Comparison of ENCODE assay signal across 9 cellular contexts in the genomic region with DNA sequence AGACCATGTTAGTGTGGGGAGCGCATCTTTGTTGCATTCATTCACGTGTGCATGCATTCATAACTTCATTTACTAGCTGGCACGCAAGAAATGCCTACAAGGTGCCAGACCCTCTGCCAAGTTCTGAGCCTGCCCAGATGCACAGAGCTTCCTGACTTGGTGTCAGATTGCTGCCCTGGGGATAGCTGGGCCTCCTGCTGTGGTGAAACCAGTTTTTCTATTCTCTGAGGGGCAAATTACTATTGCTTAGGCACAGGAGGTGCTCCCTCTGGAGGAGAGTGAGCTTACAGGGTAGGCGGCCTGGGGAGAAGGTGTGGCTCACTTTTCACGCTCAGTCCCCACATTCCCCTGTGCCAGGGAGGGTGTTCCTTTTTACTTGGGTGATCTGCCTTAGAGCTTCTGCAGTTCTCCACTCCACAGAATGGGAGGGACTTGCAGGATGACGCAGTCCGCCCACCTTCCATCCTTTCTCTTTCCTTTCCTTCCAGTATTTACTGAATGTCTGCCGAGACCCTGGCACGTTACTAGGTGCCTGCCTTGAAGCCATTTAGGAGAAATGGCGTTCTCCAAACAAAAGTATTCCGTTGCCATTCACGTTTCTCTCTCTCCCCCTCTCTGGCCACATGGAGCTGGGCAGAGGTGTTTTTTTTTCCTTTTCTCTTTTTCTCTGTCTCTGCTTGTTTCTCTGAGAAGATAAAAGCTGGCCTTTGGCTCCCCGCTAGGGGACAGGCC. TPM values are rescaled to one million over a fixed set of nuclear protein-coding genes. Genes with fewer than 3 reads are reported as not detected.
DNase-seq lines count a peak whose midpoint lies in the region; ATAC-seq and TF ChIP-seq lines count a peak whose summit lies in the region.
"Had no signal": no experiment of that assay in that cellular context is flagged by ENCODE, and none has a peak within 500 bp of the region (broad histone marks: within the 10 kb centered on the region; RNA-seq: fewer than 3 reads in every experiment).

No MANE protein-coding gene starts in this region.

- peak; percentile 54 for TF ChIP-seq CTCF in fibroblast of the aortic adventitia (IDR thresholded peaks at IDR 0.05; ENCODE audit: insufficient read depth, low read length)

- peak overlapping the region; percentile 66 for H3K27ac ChIP-seq in HUES6 (ENCODE audit: low read depth, low read length)

- in situ Hi-C loops in ACHN (cut with HindIII; ENCODE audit: low pct_ligation_motif_present, low pct_unique_long_range_greater_than_20kb, low sequenced_read_pairs): no loop called here

- H3K27me3 ChIP-seq in HUES6 (ENCODE audit: control insufficient read depth, insufficient read depth, low read length): no peaks in the 10 kb centered on the region
- H3K27me3 ChIP-seq: adrenal gland had no signal

- H3K4me1 ChIP-seq in HUES6 (ENCODE audit: control insufficient read depth, insufficient read depth, low read length): peaks cover 40% of the 10 kb centered on the region

- no peaks in the 10 kb centered on the region for H3K36me3 ChIP-seq in HUES6 (ENCODE audit: control insufficient read depth, insufficient read depth, low read length)
- H3K36me3 ChIP-seq: adrenal gland had no signal

- peak overlapping the region; percentile 45 for H3K9ac ChIP-seq in HUES6 (ENCODE audit: low read length)

- DNase-seq in ACHN: peak; percentile 27
- DNase-seq in RPMI8226: peak; percentile 45
- peak; percentile 84 for DNase-seq in fibroblast of the aortic adventitia (ENCODE audit: low read depth)
- peak; percentile 54 for DNase-seq in occipital lobe (lab: John Stamatoyannopoulos, UW)
- DNase-seq in activated CD8-positive, alpha-beta memory T cell treated with anti-CD3 and anti-CD28 coated beads, Interleukin-2, amount 50 U/mL, for 4 hours: no peak

- ATAC-seq in GM19023 (IDR thresholded peaks at IDR 0.05; ENCODE audit: unreplicated experiment) (no peak), GM18907 (IDR thresholded peaks at IDR 0.05; ENCODE audit: unreplicated experiment) (no peak)

- no peaks in the 10 kb centered on the region for H3K9me3 ChIP-seq in HUES6 (ENCODE audit: control insufficient read depth, insufficient read depth, low read depth, low read length)
- H3K9me3 ChIP-seq: adrenal gland had no signal

- H3K4me3 ChIP-seq in HUES6 (ENCODE audit: low read depth, low read length) (peak overlapping the region; percentile 34), fibroblast of the aortic adventitia (ENCODE audit: low read depth, low read length) (no peak overlapping the region)
- H3K4me3 ChIP-seq: adrenal gland had no signal

RNA-seq across cellular contexts. Expression of gene CTNNA1, which starts 27.9 kb away (rescaled TPM):
- total RNA-seq in fibroblast of the aortic adventitia (ENCODE audit: low replicate concordance) (327 and 497 TPM in 2 replicates), occipital lobe (216 TPM)
